ENCODE assay signal across 20 cellular contexts in the genomic region with DNA sequence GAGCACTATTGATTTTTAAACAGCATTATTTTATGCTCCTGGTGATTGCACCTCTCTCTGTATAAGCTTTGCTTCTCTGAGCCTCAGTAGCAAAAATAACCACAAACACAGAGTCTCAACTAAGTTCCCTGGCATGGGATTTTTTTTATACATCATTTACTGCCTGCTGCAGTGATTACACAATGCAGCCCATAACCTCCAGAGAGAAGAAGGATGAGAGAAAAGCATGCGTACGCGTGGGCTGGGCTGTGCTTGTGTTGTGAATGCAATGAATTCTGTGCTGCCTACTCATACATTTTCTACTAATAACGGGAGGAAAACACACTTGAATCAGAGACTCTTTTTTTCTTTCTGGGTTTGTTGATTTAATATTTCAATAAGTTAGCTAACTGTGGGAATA.
"Had no signal": no experiment of that assay in that cellular context is flagged by ENCODE, and none has a peak within 500 bp of the region (broad histone marks: within the 10 kb centered on the region; RNA-seq: fewer than 3 reads in every experiment).

No MANE protein-coding gene starts in this region.

- ATAC-seq: activated naive CD8-positive, alpha-beta T cell treated with anti-CD3 and anti-CD28 coated beads, Interleukin-2, amount 50 U/mL, for 24 hours; gastroesophageal sphincter; left cardiac atrium; T-helper 17 cell had no signal

- H3K27me3 ChIP-seq: gastroesophageal sphincter, neural progenitor cell, suprapubic skin, tibial nerve had no signal

- H3K36me3 ChIP-seq: gastroesophageal sphincter, neural progenitor cell, prostate gland, suprapubic skin, tibial nerve had no signal

- H3K4me1 ChIP-seq: gastroesophageal sphincter, neural progenitor cell, prostate gland, suprapubic skin, tibial nerve had no signal

- H2AFZ ChIP-seq: neural progenitor cell had no signal

- H3K4me2 ChIP-seq: neural progenitor cell had no signal

- DNase-seq: activated CD4-positive, alpha-beta memory T cell treated with anti-CD3 and anti-CD28 coated beads, Interleukin-2, amount 10 ng/mL, durations not matched to agents 7 days and 5 days; activated CD4-positive, alpha-beta T cell treated with anti-CD3 and anti-CD28 coated beads for 48 hours; activated CD4-positive, CD25-positive, alpha-beta regulatory T cell; activated gamma-delta T cell; activated naive CD4-positive, alpha-beta T cell treated with anti-CD3 and anti-CD28 coated beads, Interleukin-2, amount 50 U/mL, for 16 hours; activated naive CD8-positive, alpha-beta T cell treated with anti-CD3 and anti-CD28 coated beads, Interleukin-2, amount 50 U/mL, for 24 hours; aorta; dermis blood vessel endothelial cell; effector memory CD4-positive, alpha-beta T cell; islet precursor cell; left cardiac atrium; naive B cell; stimulated activated CD4-positive, alpha-beta T cell treated with anti-CD3 and anti-CD28 coated beads, Interleukin-12 subunit alpha, Interleukin-12 subunit beta, amount 100 ng/mL, for 4 hours; SW 1271; T-helper 17 cell had no signal

- H3K27ac ChIP-seq: gastroesophageal sphincter, neural progenitor cell, prostate gland, suprapubic skin, tibial nerve had no signal

- H3K9me3 ChIP-seq: gastroesophageal sphincter, prostate gland, suprapubic skin, tibial nerve had no signal

- H3K9ac ChIP-seq: neural progenitor cell had no signal

- H3K4me3 ChIP-seq: gastroesophageal sphincter, neural progenitor cell, prostate gland, suprapubic skin, tibial nerve had no signal
